1 cellular context compared by ENCODE assay signal in the genomic region with DNA sequence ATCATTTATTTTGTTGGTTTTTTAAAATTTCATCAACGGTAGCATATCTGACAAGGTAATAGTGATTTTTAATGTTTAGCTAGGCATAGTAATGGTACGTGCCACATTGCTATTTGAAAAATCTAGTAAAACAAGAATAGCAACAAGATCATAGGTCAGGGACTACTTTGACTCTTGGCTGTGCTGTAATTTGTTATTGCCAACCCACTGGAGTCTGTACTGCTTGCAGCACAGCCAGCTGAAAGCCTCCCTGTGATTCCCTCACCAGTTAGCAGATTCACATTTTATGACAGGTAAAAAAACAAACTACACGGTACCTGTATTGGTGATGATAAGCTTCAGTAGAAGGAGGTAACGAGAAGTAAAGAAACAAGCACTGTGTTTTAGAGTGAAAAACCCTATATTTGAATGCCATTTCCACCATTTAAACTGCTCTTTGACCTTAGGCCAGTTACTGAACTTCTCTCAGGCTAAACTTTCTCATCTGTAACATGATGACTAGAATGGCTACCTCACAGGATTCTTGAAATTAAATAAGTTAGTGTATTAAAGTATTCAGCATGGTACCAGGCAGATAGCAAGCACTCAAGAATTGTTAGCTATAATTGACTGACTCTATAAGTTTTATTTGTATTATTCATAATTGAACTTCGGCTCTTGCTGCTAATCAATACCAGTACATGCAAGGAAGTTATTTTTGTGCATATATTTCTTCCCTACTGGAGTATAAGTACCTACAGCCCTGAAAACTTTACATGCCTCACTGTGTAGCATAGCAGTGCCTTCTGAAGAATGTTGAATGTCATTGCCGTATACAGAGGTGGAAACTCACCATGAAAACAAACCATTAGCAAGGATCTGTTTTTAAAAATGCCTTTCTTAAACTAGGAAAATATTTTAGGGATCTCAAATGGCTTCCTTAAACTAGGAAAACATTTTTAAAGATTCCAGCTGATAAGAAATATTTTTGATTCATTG.
TF ChIP-seq lines count a peak whose summit lies in the region.

No MANE protein-coding gene starts in this region.

TF ChIP-seq in HepG2, 621 proteins besides CTCF, POLR2A, EP300 and RAD21 (continued from another document and continues in another):
- TF ChIP-seq, protein P1, sequence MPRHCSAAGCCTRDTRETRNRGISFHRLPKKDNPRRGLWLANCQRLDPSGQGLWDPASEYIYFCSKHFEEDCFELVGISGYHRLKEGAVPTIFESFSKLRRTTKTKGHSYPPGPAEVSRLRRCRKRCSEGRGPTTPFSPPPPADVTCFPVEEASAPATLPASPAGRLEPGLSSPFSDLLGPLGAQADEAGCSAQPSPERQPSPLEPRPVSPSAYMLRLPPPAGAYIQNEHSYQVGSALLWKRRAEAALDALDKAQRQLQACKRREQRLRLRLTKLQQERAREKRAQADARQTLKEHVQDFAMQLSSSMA (CRISPR knock-in tag; IDR thresholded peaks at IDR 0.05) = no peak
- TF ChIP-seq, protein P2, sequence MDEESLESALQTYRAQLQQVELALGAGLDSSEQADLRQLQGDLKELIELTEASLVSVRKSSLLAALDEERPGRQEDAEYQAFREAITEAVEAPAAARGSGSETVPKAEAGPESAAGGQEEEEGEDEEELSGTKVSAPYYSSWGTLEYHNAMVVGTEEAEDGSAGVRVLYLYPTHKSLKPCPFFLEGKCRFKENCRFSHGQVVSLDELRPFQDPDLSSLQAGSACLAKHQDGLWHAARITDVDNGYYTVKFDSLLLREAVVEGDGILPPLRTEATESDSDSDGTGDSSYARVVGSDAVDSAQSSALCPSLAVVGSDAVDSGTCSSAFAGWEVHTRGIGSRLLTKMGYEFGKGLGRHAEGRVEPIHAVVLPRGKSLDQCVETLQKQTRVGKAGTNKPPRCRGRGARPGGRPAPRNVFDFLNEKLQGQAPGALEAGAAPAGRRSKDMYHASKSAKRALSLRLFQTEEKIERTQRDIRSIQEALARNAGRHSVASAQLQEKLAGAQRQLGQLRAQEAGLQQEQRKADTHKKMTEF (CRISPR knock-in tag; IDR thresholded peaks at IDR 0.05) = peak; percentile 54
- TF ChIP-seq SIN3B (IDR thresholded peaks at IDR 0.05; ENCODE audit: low read length) (no peak), SP1 (IDR thresholded peaks at IDR 0.05) (no peak), SP1 (CRISPR knock-in tag; IDR thresholded peaks at IDR 0.05) (no peak), ZNF510 (CRISPR knock-in tag; IDR thresholded peaks at IDR 0.05; ENCODE audit: low read depth) (0 out of 2 replicates have a peak, but pooled peaks have one; percentile 32), ZNF83 (CRISPR knock-in tag; IDR thresholded peaks at IDR 0.05; ENCODE audit: borderline replicate concordance) (no peak), NR2F6 (IDR thresholded peaks at IDR 0.05) (peak; percentile 81), NR2F6 (CRISPR knock-in tag; IDR thresholded peaks at IDR 0.05) (peak; percentile 88), NONO (IDR thresholded peaks at IDR 0.05) (no peak), NONO (CRISPR knock-in tag; conservative IDR thresholded peaks at IDR 0.05) (no peak), ZBTB20 (CRISPR knock-in tag; IDR thresholded peaks at IDR 0.05; ENCODE audit: borderline replicate concordance, low read depth) (0 out of 2 replicates have a peak, but pooled peaks have one; percentile 37), CEBPG (CRISPR knock-in tag; IDR thresholded peaks at IDR 0.05) (peak; percentile 53; the same call in 1 of the 2 replicates), ZBTB38 (CRISPR knock-in tag; IDR thresholded peaks at IDR 0.05) (no peak), SOX13 (IDR thresholded peaks at IDR 0.05) (no peak), SOX13 (CRISPR knock-in tag; conservative IDR thresholded peaks at IDR 0.05 in 1 of 2, IDR thresholded peaks at IDR 0.05 in 1 of 2) (peak in 1 of 2 experiments; percentile 51; a peak in 2 of 4 replicates), ZNF232 (CRISPR knock-in tag; IDR thresholded peaks at IDR 0.05; ENCODE audit: borderline replicate concordance) (no peak), TCF12 (IDR thresholded peaks at IDR 0.05) (no peak), TCF12 (CRISPR knock-in tag; IDR thresholded peaks at IDR 0.05) (no peak), ZNF720 (CRISPR knock-in tag; IDR thresholded peaks at IDR 0.05) (no peak), ASH2L (IDR thresholded peaks at IDR 0.05; ENCODE audit: insufficient read length, low read depth, low read length) (peak; percentile 74), CREB1 (IDR thresholded peaks at IDR 0.05) (no peak), CREB1 (CRISPR knock-in tag; IDR thresholded peaks at IDR 0.05) (peak; percentile 62; the same call in 1 of the 2 replicates), ZNF674 (CRISPR knock-in tag; IDR thresholded peaks at IDR 0.05; ENCODE audit: low read depth) (no peak), NBN (conservative IDR thresholded peaks at IDR 0.05) (no peak), ZNF10 (CRISPR knock-in tag; IDR thresholded peaks at IDR 0.05; ENCODE audit: borderline replicate concordance, low read depth) (no peak), SSRP1 (CRISPR knock-in tag; IDR thresholded peaks at IDR 0.05) (no peak), ZNF713 (CRISPR knock-in tag; IDR thresholded peaks at IDR 0.05) (no peak), ZNF292 (CRISPR knock-in tag; IDR thresholded peaks at IDR 0.05; ENCODE audit: borderline replicate concordance, low read depth) (peak; percentile 91), RARA (CRISPR knock-in tag; IDR thresholded peaks at IDR 0.05) (0 out of 2 replicates have a peak, but pooled peaks have one; percentile 41)
- TF ChIP-seq, protein P3, sequence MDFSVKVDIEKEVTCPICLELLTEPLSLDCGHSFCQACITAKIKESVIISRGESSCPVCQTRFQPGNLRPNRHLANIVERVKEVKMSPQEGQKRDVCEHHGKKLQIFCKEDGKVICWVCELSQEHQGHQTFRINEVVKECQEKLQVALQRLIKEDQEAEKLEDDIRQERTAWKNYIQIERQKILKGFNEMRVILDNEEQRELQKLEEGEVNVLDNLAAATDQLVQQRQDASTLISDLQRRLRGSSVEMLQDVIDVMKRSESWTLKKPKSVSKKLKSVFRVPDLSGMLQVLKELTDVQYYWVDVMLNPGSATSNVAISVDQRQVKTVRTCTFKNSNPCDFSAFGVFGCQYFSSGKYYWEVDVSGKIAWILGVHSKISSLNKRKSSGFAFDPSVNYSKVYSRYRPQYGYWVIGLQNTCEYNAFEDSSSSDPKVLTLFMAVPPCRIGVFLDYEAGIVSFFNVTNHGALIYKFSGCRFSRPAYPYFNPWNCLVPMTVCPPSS (IDR thresholded peaks at IDR 0.05) = no peak
- TF ChIP-seq, protein P4, sequence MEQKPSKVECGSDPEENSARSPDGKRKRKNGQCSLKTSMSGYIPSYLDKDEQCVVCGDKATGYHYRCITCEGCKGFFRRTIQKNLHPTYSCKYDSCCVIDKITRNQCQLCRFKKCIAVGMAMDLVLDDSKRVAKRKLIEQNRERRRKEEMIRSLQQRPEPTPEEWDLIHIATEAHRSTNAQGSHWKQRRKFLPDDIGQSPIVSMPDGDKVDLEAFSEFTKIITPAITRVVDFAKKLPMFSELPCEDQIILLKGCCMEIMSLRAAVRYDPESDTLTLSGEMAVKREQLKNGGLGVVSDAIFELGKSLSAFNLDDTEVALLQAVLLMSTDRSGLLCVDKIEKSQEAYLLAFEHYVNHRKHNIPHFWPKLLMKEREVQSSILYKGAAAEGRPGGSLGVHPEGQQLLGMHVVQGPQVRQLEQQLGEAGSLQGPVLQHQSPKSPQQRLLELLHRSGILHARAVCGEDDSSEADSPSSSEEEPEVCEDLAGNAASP (CRISPR knock-in tag; IDR thresholded peaks at IDR 0.05; ENCODE audit: borderline replicate concordance) = no peak
- TF ChIP-seq, protein P5, sequence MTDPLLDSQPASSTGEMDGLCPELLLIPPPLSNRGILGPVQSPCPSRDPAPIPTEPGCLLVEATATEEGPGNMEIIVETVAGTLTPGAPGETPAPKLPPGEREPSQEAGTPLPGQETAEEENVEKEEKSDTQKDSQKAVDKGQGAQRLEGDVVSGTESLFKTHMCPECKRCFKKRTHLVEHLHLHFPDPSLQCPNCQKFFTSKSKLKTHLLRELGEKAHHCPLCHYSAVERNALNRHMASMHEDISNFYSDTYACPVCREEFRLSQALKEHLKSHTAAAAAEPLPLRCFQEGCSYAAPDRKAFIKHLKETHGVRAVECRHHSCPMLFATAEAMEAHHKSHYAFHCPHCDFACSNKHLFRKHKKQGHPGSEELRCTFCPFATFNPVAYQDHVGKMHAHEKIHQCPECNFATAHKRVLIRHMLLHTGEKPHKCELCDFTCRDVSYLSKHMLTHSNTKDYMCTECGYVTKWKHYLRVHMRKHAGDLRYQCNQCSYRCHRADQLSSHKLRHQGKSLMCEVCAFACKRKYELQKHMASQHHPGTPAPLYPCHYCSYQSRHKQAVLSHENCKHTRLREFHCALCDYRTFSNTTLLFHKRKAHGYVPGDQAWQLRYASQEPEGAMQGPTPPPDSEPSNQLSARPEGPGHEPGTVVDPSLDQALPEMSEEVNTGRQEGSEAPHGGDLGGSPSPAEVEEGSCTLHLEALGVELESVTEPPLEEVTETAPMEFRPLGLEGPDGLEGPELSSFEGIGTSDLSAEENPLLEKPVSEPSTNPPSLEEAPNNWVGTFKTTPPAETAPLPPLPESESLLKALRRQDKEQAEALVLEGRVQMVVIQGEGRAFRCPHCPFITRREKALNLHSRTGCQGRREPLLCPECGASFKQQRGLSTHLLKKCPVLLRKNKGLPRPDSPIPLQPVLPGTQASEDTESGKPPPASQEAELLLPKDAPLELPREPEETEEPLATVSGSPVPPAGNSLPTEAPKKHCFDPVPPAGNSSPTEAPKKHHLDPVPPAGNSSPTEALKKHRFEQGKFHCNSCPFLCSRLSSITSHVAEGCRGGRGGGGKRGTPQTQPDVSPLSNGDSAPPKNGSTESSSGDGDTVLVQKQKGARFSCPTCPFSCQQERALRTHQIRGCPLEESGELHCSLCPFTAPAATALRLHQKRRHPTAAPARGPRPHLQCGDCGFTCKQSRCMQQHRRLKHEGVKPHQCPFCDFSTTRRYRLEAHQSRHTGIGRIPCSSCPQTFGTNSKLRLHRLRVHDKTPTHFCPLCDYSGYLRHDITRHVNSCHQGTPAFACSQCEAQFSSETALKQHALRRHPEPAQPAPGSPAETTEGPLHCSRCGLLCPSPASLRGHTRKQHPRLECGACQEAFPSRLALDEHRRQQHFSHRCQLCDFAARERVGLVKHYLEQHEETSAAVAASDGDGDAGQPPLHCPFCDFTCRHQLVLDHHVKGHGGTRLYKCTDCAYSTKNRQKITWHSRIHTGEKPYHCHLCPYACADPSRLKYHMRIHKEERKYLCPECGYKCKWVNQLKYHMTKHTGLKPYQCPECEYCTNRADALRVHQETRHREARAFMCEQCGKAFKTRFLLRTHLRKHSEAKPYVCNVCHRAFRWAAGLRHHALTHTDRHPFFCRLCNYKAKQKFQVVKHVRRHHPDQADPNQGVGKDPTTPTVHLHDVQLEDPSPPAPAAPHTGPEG (CRISPR knock-in tag; IDR thresholded peaks at IDR 0.05) = no peak
- TF ChIP-seq, protein P6, sequence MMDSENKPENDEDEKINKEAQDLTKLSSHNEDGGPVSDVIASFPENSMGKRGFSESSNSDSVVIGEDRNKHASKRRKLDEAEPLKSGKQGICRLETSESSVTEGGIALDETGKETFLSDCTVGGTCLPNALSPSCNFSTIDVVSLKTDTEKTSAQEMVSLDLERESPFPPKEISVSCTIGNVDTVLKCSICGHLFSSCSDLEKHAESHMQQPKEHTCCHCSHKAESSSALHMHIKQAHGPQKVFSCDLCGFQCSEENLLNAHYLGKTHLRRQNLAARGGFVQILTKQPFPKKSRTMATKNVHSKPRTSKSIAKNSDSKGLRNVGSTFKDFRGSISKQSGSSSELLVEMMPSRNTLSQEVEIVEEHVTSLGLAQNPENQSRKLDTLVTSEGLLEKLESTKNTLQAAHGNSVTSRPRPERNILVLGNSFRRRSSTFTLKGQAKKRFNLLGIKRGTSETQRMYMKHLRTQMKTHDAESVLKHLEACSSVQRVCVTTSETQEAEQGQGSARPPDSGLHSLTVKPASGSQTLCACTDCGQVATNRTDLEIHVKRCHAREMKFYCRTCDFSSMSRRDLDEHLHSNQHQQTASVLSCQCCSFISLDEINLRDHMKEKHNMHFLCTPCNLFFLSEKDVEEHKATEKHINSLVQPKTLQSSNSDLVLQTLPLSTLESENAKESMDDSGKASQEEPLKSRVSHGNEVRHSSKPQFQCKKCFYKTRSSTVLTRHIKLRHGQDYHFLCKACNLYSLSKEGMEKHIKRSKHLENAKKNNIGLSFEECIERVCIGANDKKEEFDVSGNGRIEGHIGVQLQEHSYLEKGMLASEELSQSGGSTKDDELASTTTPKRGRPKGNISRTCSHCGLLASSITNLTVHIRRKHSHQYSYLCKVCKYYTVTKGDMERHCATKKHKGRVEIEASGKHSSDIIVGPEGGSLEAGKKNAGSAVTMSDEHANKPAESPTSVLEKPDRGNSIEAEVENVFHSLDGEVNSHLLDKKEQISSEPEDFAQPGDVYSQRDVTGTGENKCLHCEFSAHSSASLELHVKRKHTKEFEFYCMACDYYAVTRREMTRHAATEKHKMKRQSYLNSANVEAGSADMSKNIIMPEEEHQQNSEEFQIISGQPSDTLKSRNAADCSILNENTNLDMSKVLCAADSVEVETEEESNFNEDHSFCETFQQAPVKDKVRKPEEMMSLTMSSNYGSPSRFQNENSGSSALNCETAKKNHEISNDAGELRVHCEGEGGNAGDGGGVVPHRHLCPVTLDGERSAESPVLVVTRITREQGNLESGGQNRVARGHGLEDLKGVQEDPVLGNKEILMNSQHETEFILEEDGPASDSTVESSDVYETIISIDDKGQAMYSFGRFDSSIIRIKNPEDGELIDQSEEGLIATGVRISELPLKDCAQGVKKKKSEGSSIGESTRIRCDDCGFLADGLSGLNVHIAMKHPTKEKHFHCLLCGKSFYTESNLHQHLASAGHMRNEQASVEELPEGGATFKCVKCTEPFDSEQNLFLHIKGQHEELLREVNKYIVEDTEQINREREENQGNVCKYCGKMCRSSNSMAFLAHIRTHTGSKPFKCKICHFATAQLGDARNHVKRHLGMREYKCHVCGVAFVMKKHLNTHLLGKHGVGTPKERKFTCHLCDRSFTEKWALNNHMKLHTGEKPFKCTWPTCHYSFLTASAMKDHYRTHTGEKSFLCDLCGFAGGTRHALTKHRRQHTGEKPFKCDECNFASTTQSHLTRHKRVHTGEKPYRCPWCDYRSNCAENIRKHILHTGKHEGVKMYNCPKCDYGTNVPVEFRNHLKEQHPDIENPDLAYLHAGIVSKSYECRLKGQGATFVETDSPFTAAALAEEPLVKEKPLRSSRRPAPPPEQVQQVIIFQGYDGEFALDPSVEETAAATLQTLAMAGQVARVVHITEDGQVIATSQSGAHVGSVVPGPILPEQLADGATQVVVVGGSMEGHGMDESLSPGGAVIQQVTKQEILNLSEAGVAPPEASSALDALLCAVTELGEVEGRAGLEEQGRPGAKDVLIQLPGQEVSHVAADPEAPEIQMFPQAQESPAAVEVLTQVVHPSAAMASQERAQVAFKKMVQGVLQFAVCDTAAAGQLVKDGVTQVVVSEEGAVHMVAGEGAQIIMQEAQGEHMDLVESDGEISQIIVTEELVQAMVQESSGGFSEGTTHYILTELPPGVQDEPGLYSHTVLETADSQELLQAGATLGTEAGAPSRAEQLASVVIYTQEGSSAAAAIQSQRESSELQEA (CRISPR knock-in tag; IDR thresholded peaks at IDR 0.05; ENCODE audit: not compliant biosample characterization) = no peak
- TF ChIP-seq, protein P7, sequence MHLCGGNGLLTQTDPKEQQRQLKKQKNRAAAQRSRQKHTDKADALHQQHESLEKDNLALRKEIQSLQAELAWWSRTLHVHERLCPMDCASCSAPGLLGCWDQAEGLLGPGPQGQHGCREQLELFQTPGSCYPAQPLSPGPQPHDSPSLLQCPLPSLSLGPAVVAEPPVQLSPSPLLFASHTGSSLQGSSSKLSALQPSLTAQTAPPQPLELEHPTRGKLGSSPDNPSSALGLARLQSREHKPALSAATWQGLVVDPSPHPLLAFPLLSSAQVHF (CRISPR knock-in tag; IDR thresholded peaks at IDR 0.05) = no peak
- TF ChIP-seq, protein P8, sequence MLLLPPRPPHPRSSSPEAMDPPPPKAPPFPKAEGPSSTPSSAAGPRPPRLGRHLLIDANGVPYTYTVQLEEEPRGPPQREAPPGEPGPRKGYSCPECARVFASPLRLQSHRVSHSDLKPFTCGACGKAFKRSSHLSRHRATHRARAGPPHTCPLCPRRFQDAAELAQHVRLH (CRISPR knock-in tag; IDR thresholded peaks at IDR 0.05; ENCODE audit: borderline replicate concordance, low read depth) = 0 out of 2 replicates have a peak, but pooled peaks have one; percentile 39
